ENCODE assay signal across 31 cellular contexts in genomic region chr9:127032256-127032655, GRCh38.
"Had no signal": no experiment of that assay in that cellular context is flagged by ENCODE, and none has a peak within 500 bp of the region (broad histone marks: within the 10 kb centered on the region; RNA-seq: fewer than 3 reads in every experiment).

No MANE protein-coding gene starts in this region.

- H3K36me3 ChIP-seq: breast epithelium, cardiac muscle cell, colonic mucosa, esophagus squamous epithelium, WERI-Rb-1 had no signal

- H3K27me3 Mint-ChIP-seq: activated B cell treated with CpG ODN at 0.5 μM for 24 hours; activated CD8-positive, alpha-beta T cell treated with anti-CD3 and anti-CD28 coated beads for 36 hours; activated naive CD8-positive, alpha-beta T cell; activated T-helper 17 cell treated with anti-CD3 and anti-CD28 coated beads, Interleukin-2, amount 50 U/mL, for 72 hours; T-helper 17 cell had no signal

- H3K9me3 Mint-ChIP-seq: activated B cell treated with CpG ODN at 0.5 μM for 24 hours; activated CD8-positive, alpha-beta T cell treated with anti-CD3 and anti-CD28 coated beads for 36 hours; activated T-cell treated with anti-CD3 and anti-CD28 coated beads, Interleukin-2, amount 50 U/mL, for 4 hours; activated T-helper 17 cell treated with anti-CD3 and anti-CD28 coated beads, Interleukin-2, amount 50 U/mL, for 72 hours; T-helper 2 cell treated with Interferon-gamma antibody and Interleukin-4, amounts not matched to agents 5 μg/mL and 100 μg/mL, for 36 hours had no signal

- ATAC-seq: activated CD4-positive, CD25-positive, alpha-beta regulatory T cell treated with anti-CD3 and anti-CD28 coated beads, Interleukin-2, amount 50 U/mL, for 24 hours; activated CD8-positive, alpha-beta T cell treated with anti-CD3 and anti-CD28 coated beads for 36 hours; activated T-cell treated with anti-CD3 and anti-CD28 coated beads, Interleukin-2, amount 50 U/mL, for 4 hours; activated T-helper 17 cell treated with anti-CD3 and anti-CD28 coated beads, Interleukin-2, amount 50 U/mL, for 72 hours; body of pancreas; T-helper 17 cell had no signal

- H3K4me3 Mint-ChIP-seq: activated B cell treated with CpG ODN at 0.5 μM for 24 hours; activated CD8-positive, alpha-beta T cell treated with anti-CD3 and anti-CD28 coated beads for 36 hours; activated naive CD8-positive, alpha-beta T cell; activated T-cell treated with anti-CD3 and anti-CD28 coated beads, Interleukin-2, amount 50 U/mL, for 4 hours; activated T-helper 17 cell treated with anti-CD3 and anti-CD28 coated beads, Interleukin-2, amount 50 U/mL, for 72 hours; T-helper 17 cell; T-helper 2 cell treated with Interferon-gamma antibody and Interleukin-4, amounts not matched to agents 5 μg/mL and 100 μg/mL, for 36 hours had no signal

- H3K4me1 Mint-ChIP-seq: activated B cell treated with CpG ODN at 0.5 μM for 24 hours; activated T-helper 17 cell treated with anti-CD3 and anti-CD28 coated beads, Interleukin-2, amount 50 U/mL, for 72 hours had no signal

- H3K27me3 ChIP-seq: body of pancreas, breast epithelium, cardiac muscle cell, colonic mucosa, esophagus squamous epithelium had no signal

- H3K9me3 ChIP-seq: body of pancreas, breast epithelium, colonic mucosa, esophagus squamous epithelium had no signal

- H3K4me3 ChIP-seq: body of pancreas, breast epithelium, cardiac muscle cell, colonic mucosa, esophagus squamous epithelium had no signal

- H3K27ac ChIP-seq: body of pancreas, cardiac muscle cell, epithelial cell of prostate, WERI-Rb-1 had no signal

- H3K4me1 ChIP-seq: body of pancreas, colonic mucosa had no signal

- DNase-seq: activated B cell treated with CpG ODN at 0.5 μM for 24 hours; activated CD4-positive, alpha-beta T cell treated with anti-CD3 and anti-CD28 coated beads for 48 hours; activated CD4-positive, alpha-beta T cell treated with anti-CD3 and anti-CD28 coated beads, Interleukin-2, amount 50 U/mL, for 1 hour; activated CD4-positive, alpha-beta T cell treated with anti-CD3 and anti-CD28 coated beads, Interleukin-2, amount 50 U/mL, for 48 hours; activated CD8-positive, alpha-beta memory T cell treated with anti-CD3 and anti-CD28 coated beads for 24 hours; activated CD8-positive, alpha-beta T cell treated with anti-CD3 and anti-CD28 coated beads for 36 hours; activated effector memory CD4-positive, alpha-beta T cell treated with Interleukin-2 at 50 U/mL for 16 hours; activated gamma-delta T cell treated with Interleukin-2 at 50 U/mL for 16 hours; activated naive CD4-positive, alpha-beta T cell treated with anti-CD3 and anti-CD28 coated beads, Interleukin-2, amount 50 U/mL, for 16 hours; activated naive CD4-positive, alpha-beta T cell treated with Interleukin-2 at 50 U/mL for 16 hours; activated T-cell treated with anti-CD3 and anti-CD28 coated beads, Interleukin-2, amount 50 U/mL, for 4 hours; amniotic stem cell; aorta; body of pancreas; central memory CD4-positive, alpha-beta T cell; cerebellar nuclear complex; colonic mucosa; effector CD8-positive, alpha-beta T cell; esophagus squamous epithelium; head of caudate nucleus; T-helper 1 cell; T-helper 17 cell; T1000; WERI-Rb-1 had no signal

- H3K27ac Mint-ChIP-seq: activated B cell treated with CpG ODN at 0.5 μM for 24 hours; activated CD8-positive, alpha-beta T cell treated with anti-CD3 and anti-CD28 coated beads for 36 hours; activated naive CD8-positive, alpha-beta T cell; activated T-helper 17 cell treated with anti-CD3 and anti-CD28 coated beads, Interleukin-2, amount 50 U/mL, for 72 hours; T-helper 17 cell; T-helper 2 cell treated with Interferon-gamma antibody and Interleukin-4, amounts not matched to agents 5 μg/mL and 100 μg/mL, for 36 hours had no signal
